Comparison of ENCODE assay signal across 10 cellular contexts in genomic region chr21:43778469-43779335, GRCh38. TPM values are rescaled to one million over a fixed set of nuclear protein-coding genes. Genes with fewer than 3 reads are reported as not detected.
DNase-seq lines count a peak whose midpoint lies in the region; ATAC-seq and TF ChIP-seq lines count a peak whose summit lies in the region.
"Had no signal": no experiment of that assay in that cellular context is flagged by ENCODE, and none has a peak within 500 bp of the region (broad histone marks: within the 10 kb centered on the region; RNA-seq: fewer than 3 reads in every experiment).

No MANE protein-coding gene starts in this region.

- peaks cover 50% of the 10 kb centered on the region for H3K4me1 Mint-ChIP-seq in T-helper 2 cell treated with Interferon-gamma antibody and Interleukin-4, amounts not matched to agents 5 μg/mL and 100 μg/mL, for 36 hours (ENCODE audit: low read depth)

- no peak for ATAC-seq in Right ventricle myocardium inferior
- ATAC-seq in left ventricle myocardium superior, result no peak
- ATAC-seq in GM18520 (IDR thresholded peaks at IDR 0.05; ENCODE audit: unreplicated experiment), result no peak
- ATAC-seq: left lung had no signal

- no peak overlapping the region for H3K4me3 ChIP-seq in fibroblast of villous mesenchyme (ENCODE audit: low read depth, low read length)
- H3K4me3 ChIP-seq: left lung had no signal

- no peaks in the 10 kb centered on the region for H3K27me3 Mint-ChIP-seq in T-helper 2 cell treated with Interferon-gamma antibody and Interleukin-4, amounts not matched to agents 5 μg/mL and 100 μg/mL, for 36 hours (ENCODE audit: low read depth)

- DNase-seq in Right ventricle myocardium inferior (ENCODE audit: missing footprints) (peak; percentile 20), left ventricle myocardium superior (no peak), fibroblast of villous mesenchyme (ENCODE audit: low read depth) (peak; percentile 16), KG1 (lab: John Stamatoyannopoulos, UW) (no peak), NCI-H2081 (lab: John Stamatoyannopoulos, UW) (no peak)
- DNase-seq in T-helper 2 cell treated with Interferon-gamma antibody and Interleukin-4, amounts not matched to agents 5 μg/mL and 100 μg/mL, for 36 hours (ENCODE audit: low spot score), result peak; percentile 17
- DNase-seq in stimulated activated CD4-positive, alpha-beta T cell treated with anti-CD3 and anti-CD28 coated beads, Interleukin-2, amount 100 ng/mL, for 24 hours, result no peak
- DNase-seq: C1 segment of cervical spinal cord had no signal

- peaks cover 13% of the 10 kb centered on the region for H3K36me3 Mint-ChIP-seq in T-helper 2 cell treated with Interferon-gamma antibody and Interleukin-4, amounts not matched to agents 5 μg/mL and 100 μg/mL, for 36 hours (ENCODE audit: low read depth)

- H3K4me3 Mint-ChIP-seq in T-helper 2 cell treated with Interferon-gamma antibody and Interleukin-4, amounts not matched to agents 5 μg/mL and 100 μg/mL, for 36 hours, result peak overlapping the region; percentile 84

- no peak for TF ChIP-seq CTCF in fibroblast of villous mesenchyme (IDR thresholded peaks at IDR 0.05; ENCODE audit: insufficient read depth, low read depth, low read length)

- peak overlapping the region; percentile 95 for H3K27ac Mint-ChIP-seq in T-helper 2 cell treated with Interferon-gamma antibody and Interleukin-4, amounts not matched to agents 5 μg/mL and 100 μg/mL, for 36 hours

- intact Hi-C loops in Right ventricle myocardium inferior (cut with DNase I), result loop anchor here (5.0 kb wide), 1 partner anchor 51 kb away; no protein-coding TSS in a partner anchor
- intact Hi-C loops in left ventricle myocardium superior (cut with micrococcal nuclease), result no loop called here

- H3K9me3 Mint-ChIP-seq in T-helper 2 cell treated with Interferon-gamma antibody and Interleukin-4, amounts not matched to agents 5 μg/mL and 100 μg/mL, for 36 hours, result no peaks in the 10 kb centered on the region

RNA-seq across cellular contexts. Expression of gene CSTB, which starts 2.6 kb away (rescaled TPM):
- total RNA-seq in Right ventricle myocardium inferior (44.1 TPM), left ventricle myocardium superior (37.6 TPM), fibroblast of villous mesenchyme (12.6 and 16.0 TPM in 2 replicates)

RNA-seq across cellular contexts. Expression of gene RRP1, which starts 10.7 kb away (rescaled TPM):
- total RNA-seq in Right ventricle myocardium inferior, result 10.1 TPM
- total RNA-seq in left ventricle myocardium superior, result 13.5 TPM
- 16.8 and 17.7 TPM in 2 replicates for total RNA-seq in fibroblast of villous mesenchyme

RNA-seq across cellular contexts. Expression of gene PDXK, which starts 59.8 kb away (rescaled TPM):
- total RNA-seq in Right ventricle myocardium inferior (105 TPM), left ventricle myocardium superior (117 TPM), fibroblast of villous mesenchyme (88.1 and 88.3 TPM in 2 replicates)

Comparison
In these comparisons a context has a peak if more than half of its experiments do, and no peak if none do; other contexts are left out.
1. DNase-seq: peak in Right ventricle myocardium inferior (single experiment), T-helper 2 cell treated with Interferon-gamma antibody and Interleukin-4, amounts not matched to agents 5 μg/mL and 100 μg/mL, for 36 hours (single experiment) and fibroblast of villous mesenchyme (single experiment); none in left ventricle myocardium superior (single experiment), KG1 (single experiment), stimulated activated CD4-positive, alpha-beta T cell treated with anti-CD3 and anti-CD28 coated beads, Interleukin-2, amount 100 ng/mL, for 24 hours (0 of 2) and NCI-H2081 (0 of 2).